In genomic region chr3:187000711-187001151, GRCh38 we compare ENCODE assay signal across 1 cellular context.
A peak's percentile ranks its signal among the peaks of the same experiment; 100 is the strongest.
TF ChIP-seq lines count a peak whose summit lies in the region.

No MANE protein-coding gene starts in this region.

TF ChIP-seq in GM12878, 131 proteins besides CTCF, POLR2A, EP300 and RAD21 (continued from another document):
- no peak; the same call in 1 of the 2 replicates for TF ChIP-seq ZBTB4 (CRISPR knock-in tag; IDR thresholded peaks at IDR 0.05)
- TF ChIP-seq KAT2A (conservative IDR thresholded peaks at IDR 0.05; ENCODE audit: control insufficient read depth, low read depth, low read length): no peak
- TF ChIP-seq EED (IDR thresholded peaks at IDR 0.05; ENCODE audit: low read depth): peak; percentile 90
- TF ChIP-seq ZNF622 (IDR thresholded peaks at IDR 0.05): no peak
- peak; percentile 88 for TF ChIP-seq MYB (IDR thresholded peaks at IDR 0.05; ENCODE audit: borderline replicate concordance, low read depth, low read length)
- TF ChIP-seq TCF12 (IDR thresholded peaks at IDR 0.05; ENCODE audit: low read depth, low read length): peak; percentile 72
- no peak for TF ChIP-seq RB1 (IDR thresholded peaks at IDR 0.05; ENCODE audit: borderline replicate concordance)
- no peak for TF ChIP-seq FOXK2 (IDR thresholded peaks at IDR 0.05)
- TF ChIP-seq ATF7 (IDR thresholded peaks at IDR 0.05; ENCODE audit: low read depth): peak; percentile 96
- TF ChIP-seq FOXM1 (IDR thresholded peaks at IDR 0.05; ENCODE audit: low read depth, low read length): peak; percentile 99
- TF ChIP-seq JUND (IDR thresholded peaks at IDR 0.05; ENCODE audit: low read depth, low read length): peak; percentile 80; the same call in 1 of the 2 replicates
- TF ChIP-seq SMC3 (IDR thresholded peaks at IDR 0.05; ENCODE audit: borderline replicate concordance, low read length): peak; percentile 43; the same call in 1 of the 2 replicates
- peak; percentile 97 for TF ChIP-seq BACH1 (IDR thresholded peaks at IDR 0.05; ENCODE audit: borderline replicate concordance)
- no peak for TF ChIP-seq PRDM15 (CRISPR knock-in tag; IDR thresholded peaks at IDR 0.05)
- TF ChIP-seq GABPA (IDR thresholded peaks at IDR 0.05; ENCODE audit: low read depth): 0 out of 2 replicates have a peak, but pooled peaks have one; percentile 8
- peak; percentile 75 for TF ChIP-seq PKNOX1 (IDR thresholded peaks at IDR 0.05)
- TF ChIP-seq CHD1 (IDR thresholded peaks at IDR 0.05; ENCODE audit: low read depth, low read length): no peak; the same call in 1 of the 2 replicates
- peak; percentile 84 for TF ChIP-seq CBFB (IDR thresholded peaks at IDR 0.05; ENCODE audit: low read depth)
- no peak for TF ChIP-seq KDM1A (IDR thresholded peaks at IDR 0.05; ENCODE audit: borderline replicate concordance)
- peak; percentile 95 for TF ChIP-seq RUNX3 (IDR thresholded peaks at IDR 0.05; ENCODE audit: low read length)
- no peak for TF ChIP-seq HDAC6 (IDR thresholded peaks at IDR 0.05; ENCODE audit: unreplicated experiment)
- TF ChIP-seq SMARCA5 (IDR thresholded peaks at IDR 0.05): 0 out of 2 replicates have a peak, but pooled peaks have one; percentile 19
- peak; percentile 94 for TF ChIP-seq BHLHE40 (IDR thresholded peaks at IDR 0.05; ENCODE audit: borderline replicate concordance in 1 of 2, low read depth in 2 of 2, low read length in 1 of 2)
- no peak for TF ChIP-seq NFXL1 (IDR thresholded peaks at IDR 0.05; ENCODE audit: borderline replicate concordance)
- 0 out of 2 replicates have a peak, but pooled peaks have one; percentile 26 for TF ChIP-seq HSF1 (IDR thresholded peaks at IDR 0.05; ENCODE audit: low read depth, low read length)
- no peak for TF ChIP-seq SIN3A (IDR thresholded peaks at IDR 0.05; ENCODE audit: low read depth, low read length)
- TF ChIP-seq TCF3 (IDR thresholded peaks at IDR 0.05; ENCODE audit: borderline replicate concordance, insufficient read depth, low read depth, low read length): peak; percentile 47; the same call in 1 of the 2 replicates
- TF ChIP-seq SP1 (IDR thresholded peaks at IDR 0.05; ENCODE audit: low read depth, low read length): peak; percentile 59
- TF ChIP-seq BCL11A (IDR thresholded peaks at IDR 0.05; ENCODE audit: low read depth, low read length): peak; percentile 95
- no peak for TF ChIP-seq CBX3 (IDR thresholded peaks at IDR 0.05; ENCODE audit: borderline replicate concordance, low read depth)
- no peak for TF ChIP-seq YBX1 (IDR thresholded peaks at IDR 0.05)
- TF ChIP-seq ZNF24 (IDR thresholded peaks at IDR 0.05): peak; percentile 92
- no peak for TF ChIP-seq ZBTB33 (IDR thresholded peaks at IDR 0.05)
- no peak for TF ChIP-seq NRF1 (conservative IDR thresholded peaks at IDR 0.05; ENCODE audit: low read depth, low read length)
- TF ChIP-seq CREM (IDR thresholded peaks at IDR 0.05; ENCODE audit: low read depth): peak; percentile 95
- TF ChIP-seq FOS (IDR thresholded peaks at IDR 0.05; ENCODE audit: borderline replicate concordance, extremely low read depth, insufficient read length): no peak
- no peak for TF ChIP-seq E2F8 (IDR thresholded peaks at IDR 0.05; ENCODE audit: low read depth, partially characterized antibody)
- TF ChIP-seq HDAC2 (IDR thresholded peaks at IDR 0.05): no peak
- no peak for TF ChIP-seq SMAD5 (IDR thresholded peaks at IDR 0.05; ENCODE audit: low read depth)
- peak; percentile 95 for TF ChIP-seq JUNB (IDR thresholded peaks at IDR 0.05)
- TF ChIP-seq TAF1 (IDR thresholded peaks at IDR 0.05; ENCODE audit: borderline replicate concordance, low read depth, low read length): 0 out of 2 replicates have a peak, but pooled peaks have one; percentile 38
- TF ChIP-seq SREBF2 (IDR thresholded peaks at IDR 0.05; ENCODE audit: low read length): no peak
- TF ChIP-seq PAX5 (IDR thresholded peaks at IDR 0.05; ENCODE audit: borderline replicate concordance, low read depth, low read length): peak; percentile 81
- TF ChIP-seq E2F4 (IDR thresholded peaks at IDR 0.05; ENCODE audit: low read depth, low read length): no peak
- TF ChIP-seq ZNF384 (IDR thresholded peaks at IDR 0.05; ENCODE audit: borderline replicate concordance, low read depth, low read length): peak; percentile 16; the same call in 1 of the 2 replicates
- TF ChIP-seq CHD2 (IDR thresholded peaks at IDR 0.05; ENCODE audit: borderline replicate concordance, low read depth, low read length): peak; percentile 82; the same call in 1 of the 2 replicates
- no peak for TF ChIP-seq SUPT20H (IDR thresholded peaks at IDR 0.05; ENCODE audit: borderline replicate concordance, control insufficient read depth, low read depth, low read length)
- no peak for TF ChIP-seq SUZ12 (IDR thresholded peaks at IDR 0.05; ENCODE audit: unreplicated experiment)
TF ChIP-seq in GM12878: peak in this region for 70.
